38 cellular contexts compared by ENCODE assay signal in genomic region chr6:137547601-137548000, GRCh38. TPM values are rescaled to one million over a fixed set of nuclear protein-coding genes. Genes with fewer than 3 reads are reported as not detected.
"Had no signal": no experiment of that assay in that cellular context is flagged by ENCODE, and none has a peak within 500 bp of the region (broad histone marks: within the 10 kb centered on the region; RNA-seq: fewer than 3 reads in every experiment).

No MANE protein-coding gene starts in this region.

- H3K27ac Mint-ChIP-seq: activated B cell treated with CpG ODN at 0.5 μM for 24 hours; activated CD4-positive, alpha-beta memory T cell treated with anti-CD3 and anti-CD28 coated beads for 36 hours; activated CD4-positive, alpha-beta T cell treated with anti-CD3 and anti-CD28 coated beads, Interleukin-2, amount 10 ng/mL, durations not matched to agents 24 days and 14 days; activated CD8-positive, alpha-beta T cell treated with anti-CD3 and anti-CD28 coated beads for 36 hours; activated naive CD4-positive, alpha-beta T cell treated with anti-CD3 and anti-CD28 coated beads for 36 hours; activated naive CD4-positive, alpha-beta T cell treated with anti-CD3 and anti-CD28 coated beads, Interleukin-2, amount 50 U/mL, for 72 hours; activated naive CD8-positive, alpha-beta T cell treated with anti-CD3 and anti-CD28 coated beads for 36 hours; activated T-cell treated with anti-CD3 and anti-CD28 coated beads, Interleukin-2, amount 50 U/mL, for 72 hours; activated T-helper 1 cell treated with anti-CD3 and anti-CD28 coated beads, Interleukin-12 subunit alpha, Interleukin-12 subunit beta, Interleukin-2, Interleukin-4 antibody, amounts not matched to agents 30 ng/mL and 10 ng/mL and 1 ng/mL, durations not matched to agents 14 hours and 24 hours and 36 hours; activated T-helper 17 cell treated with anti-CD3 and anti-CD28 coated beads, Interleukin-2, amount 50 U/mL, for 72 hours; T-helper 1 cell treated with Interleukin-12 subunit alpha and Interleukin-12 subunit beta and Interleukin-4 antibody, amounts not matched to agents 30 μg/mL and 1 μg/mL, for 36 hours; T-helper 2 cell treated with Interferon-gamma antibody and Interleukin-4, amounts not matched to agents 5 μg/mL and 100 μg/mL, for 36 hours had no signal

- DNase-seq: activated B cell treated with CpG ODN at 0.5 μM for 24 hours; activated CD4-positive, alpha-beta memory T cell treated with anti-CD3 and anti-CD28 coated beads for 36 hours; activated CD4-positive, alpha-beta T cell treated with anti-CD3 and anti-CD28 coated beads for 4 hours; activated CD4-positive, alpha-beta T cell treated with anti-CD3 and anti-CD28 coated beads, Interleukin-2, amount 10 ng/mL, durations not matched to agents 24 days and 14 days; activated CD4-positive, alpha-beta T cell treated with anti-CD3 and anti-CD28 coated beads, Interleukin-2, amount 50 U/mL, for 1 hour; activated CD4-positive, alpha-beta T cell treated with anti-CD3 and anti-CD28 coated beads, Interleukin-2, amount 50 U/mL, for 4 hours; activated CD4-positive, CD25-positive, alpha-beta regulatory T cell treated with anti-CD3 and anti-CD28 coated beads, Interleukin-2, amount 50 U/mL, for 72 hours; activated CD8-positive, alpha-beta memory T cell treated with anti-CD3 and anti-CD28 coated beads, Interleukin-2, amount 50 U/mL, for 4 hours; activated CD8-positive, alpha-beta T cell treated with anti-CD3 and anti-CD28 coated beads for 36 hours; activated effector memory CD4-positive, alpha-beta T cell treated with anti-CD3 and anti-CD28 coated beads, Interleukin-2, amount 50 U/mL, for 16 hours; activated gamma-delta T cell treated with Interleukin-2 at 50 U/mL for 16 hours; activated naive CD4-positive, alpha-beta T cell; activated naive CD4-positive, alpha-beta T cell treated with anti-CD3 and anti-CD28 coated beads for 36 hours; activated naive CD4-positive, alpha-beta T cell treated with anti-CD3 and anti-CD28 coated beads, Interleukin-2, amount 50 U/mL, for 16 hours; activated naive CD8-positive, alpha-beta T cell treated with anti-CD3 and anti-CD28 coated beads for 36 hours; activated T-cell treated with anti-CD3 and anti-CD28 coated beads for 4 hours; activated T-cell treated with anti-CD3 and anti-CD28 coated beads, Interleukin-2, amount 50 U/mL, for 1 hour; activated T-cell treated with anti-CD3 and anti-CD28 coated beads, Interleukin-2, amount 50 U/mL, for 4 hours; activated T-cell treated with anti-CD3 and anti-CD28 coated beads, Interleukin-2, amount 50 U/mL, for 72 hours; adrenal gland; amniotic stem cell; aorta; body of pancreas; brain microvascular endothelial cell; central memory CD4-positive, alpha-beta T cell; T-helper 1 cell; T-helper 2 cell; T-helper 9 cell had no signal

- H3K36me3 Mint-ChIP-seq: activated CD4-positive, alpha-beta memory T cell treated with anti-CD3 and anti-CD28 coated beads for 36 hours; activated naive CD4-positive, alpha-beta T cell treated with anti-CD3 and anti-CD28 coated beads, Interleukin-2, amount 50 U/mL, for 72 hours; activated naive CD8-positive, alpha-beta T cell treated with anti-CD3 and anti-CD28 coated beads for 36 hours had no signal

- H3K4me3 ChIP-seq: adrenal gland, body of pancreas, breast epithelium had no signal

- ATAC-seq: activated CD8-positive, alpha-beta T cell treated with anti-CD3 and anti-CD28 coated beads for 36 hours; activated naive CD4-positive, alpha-beta T cell treated with anti-CD3 and anti-CD28 coated beads, Interleukin-2, amount 50 U/mL, for 72 hours; activated T-cell treated with anti-CD3 and anti-CD28 coated beads, Interleukin-2, amount 50 U/mL, for 4 hours; activated T-cell treated with anti-CD3 and anti-CD28 coated beads, Interleukin-2, amount 50 U/mL, for 72 hours; activated T-helper 17 cell treated with anti-CD3 and anti-CD28 coated beads, Interleukin-2, amount 50 U/mL, for 72 hours; body of pancreas had no signal

- H3K9me3 ChIP-seq: adrenal gland, body of pancreas, breast epithelium had no signal

- H3K27ac ChIP-seq: adrenal gland, body of pancreas, brain microvascular endothelial cell, breast epithelium, VCaP had no signal

- H3K27me3 ChIP-seq: body of pancreas, brain microvascular endothelial cell, breast epithelium had no signal

- H3K27me3 Mint-ChIP-seq: activated CD4-positive, alpha-beta memory T cell treated with anti-CD3 and anti-CD28 coated beads for 36 hours; activated naive CD8-positive, alpha-beta T cell treated with anti-CD3 and anti-CD28 coated beads for 36 hours had no signal

- FAIRE-seq: astrocyte, TTC549 had no signal

- H3K36me3 ChIP-seq: adrenal gland, brain microvascular endothelial cell, breast epithelium had no signal

- H3K4me1 ChIP-seq: adrenal gland, body of pancreas, breast epithelium had no signal

- H3K9me3 Mint-ChIP-seq: activated B cell treated with CpG ODN at 0.5 μM for 24 hours; activated CD4-positive, alpha-beta memory T cell treated with anti-CD3 and anti-CD28 coated beads for 36 hours; activated CD4-positive, alpha-beta T cell treated with anti-CD3 and anti-CD28 coated beads, Interleukin-2, amount 10 ng/mL, durations not matched to agents 24 days and 14 days; activated CD8-positive, alpha-beta T cell treated with anti-CD3 and anti-CD28 coated beads for 36 hours; activated naive CD4-positive, alpha-beta T cell treated with anti-CD3 and anti-CD28 coated beads for 36 hours; activated naive CD4-positive, alpha-beta T cell treated with anti-CD3 and anti-CD28 coated beads, Interleukin-2, amount 50 U/mL, for 72 hours; activated T-cell treated with anti-CD3 and anti-CD28 coated beads, Interleukin-2, amount 50 U/mL, for 4 hours; activated T-helper 1 cell treated with anti-CD3 and anti-CD28 coated beads, Interleukin-12 subunit alpha, Interleukin-12 subunit beta, Interleukin-2, Interleukin-4 antibody, amounts not matched to agents 30 ng/mL and 10 ng/mL and 1 ng/mL, durations not matched to agents 14 hours and 24 hours and 36 hours; T-helper 1 cell treated with Interleukin-12 subunit alpha and Interleukin-12 subunit beta and Interleukin-4 antibody, amounts not matched to agents 30 μg/mL and 1 μg/mL, for 36 hours; T-helper 2 cell treated with Interferon-gamma antibody and Interleukin-4, amounts not matched to agents 5 μg/mL and 100 μg/mL, for 36 hours had no signal

- H3K4me3 Mint-ChIP-seq: activated B cell treated with CpG ODN at 0.5 μM for 24 hours; activated CD4-positive, alpha-beta memory T cell treated with anti-CD3 and anti-CD28 coated beads for 36 hours; activated CD4-positive, alpha-beta T cell treated with anti-CD3 and anti-CD28 coated beads, Interleukin-2, amount 10 ng/mL, durations not matched to agents 24 days and 14 days; activated CD8-positive, alpha-beta T cell treated with anti-CD3 and anti-CD28 coated beads for 36 hours; activated naive CD4-positive, alpha-beta T cell treated with anti-CD3 and anti-CD28 coated beads for 36 hours; activated naive CD8-positive, alpha-beta T cell treated with anti-CD3 and anti-CD28 coated beads for 36 hours; activated T-cell treated with anti-CD3 and anti-CD28 coated beads, Interleukin-2, amount 50 U/mL, for 4 hours; activated T-cell treated with anti-CD3 and anti-CD28 coated beads, Interleukin-2, amount 50 U/mL, for 72 hours; activated T-helper 1 cell treated with anti-CD3 and anti-CD28 coated beads, Interleukin-12 subunit alpha, Interleukin-12 subunit beta, Interleukin-2, Interleukin-4 antibody, amounts not matched to agents 30 ng/mL and 10 ng/mL and 1 ng/mL, durations not matched to agents 14 hours and 24 hours and 36 hours; activated T-helper 17 cell treated with anti-CD3 and anti-CD28 coated beads, Interleukin-2, amount 50 U/mL, for 72 hours; T-helper 1 cell treated with Interleukin-12 subunit alpha and Interleukin-12 subunit beta and Interleukin-4 antibody, amounts not matched to agents 30 μg/mL and 1 μg/mL, for 36 hours; T-helper 2 cell treated with Interferon-gamma antibody and Interleukin-4, amounts not matched to agents 5 μg/mL and 100 μg/mL, for 36 hours had no signal

- H3K4me1 Mint-ChIP-seq: activated B cell treated with CpG ODN at 0.5 μM for 24 hours had no signal

RNA-seq across cellular contexts. Expression of gene OLIG3, which starts 53.4 kb away (rescaled TPM):
- total RNA-seq: activated B cell treated with CpG ODN at 0.5 μM for 24 hours; activated CD4-positive, alpha-beta T cell treated with anti-CD3 and anti-CD28 coated beads, Interleukin-2, amount 10 ng/mL, durations not matched to agents 24 days and 14 days; activated naive CD4-positive, alpha-beta T cell treated with anti-CD3 and anti-CD28 coated beads for 36 hours; activated T-cell treated with anti-CD3 and anti-CD28 coated beads, Interleukin-2, amount 50 U/mL, for 4 hours; activated T-helper 1 cell treated with anti-CD3 and anti-CD28 coated beads, Interleukin-12 subunit alpha, Interleukin-12 subunit beta, Interleukin-2, Interleukin-4 antibody, amounts not matched to agents 30 ng/mL and 10 ng/mL and 1 ng/mL, durations not matched to agents 14 hours and 24 hours and 36 hours; adrenal gland; aorta; body of pancreas; breast epithelium; cardiac septum had no signal
- polyA plus RNA-seq: adrenal gland, aorta had no signal
